14 cellular contexts compared by ENCODE assay signal in genomic region chr4:36320130-36320902, GRCh38. TPM values are rescaled to one million over a fixed set of nuclear protein-coding genes. Genes with fewer than 3 reads are reported as not detected.
DNase-seq lines count a peak whose midpoint lies in the region; ATAC-seq and TF ChIP-seq lines count a peak whose summit lies in the region.
"Had no signal": no experiment of that assay in that cellular context is flagged by ENCODE, and none has a peak within 500 bp of the region (broad histone marks: within the 10 kb centered on the region; RNA-seq: fewer than 3 reads in every experiment).

No MANE protein-coding gene starts in this region.

- no peak for TF ChIP-seq POLR2A in uterus (IDR thresholded peaks at IDR 0.05)

- H3K27ac ChIP-seq in mammary epithelial cell (ENCODE audit: insufficient read depth, low read depth, low read length): no peak overlapping the region
- H3K27ac ChIP-seq in uterus: no peak overlapping the region
- H3K27ac ChIP-seq: neutrophil had no signal

- CTCF ChIA-PET in GM10248 (lab: Yijun Ruan, JAX): interaction anchor here (0.9 to 1.5 kb wide), 3 partner anchors 10 to 34 kb away, joined by 3 to 5 read pairs (median 4); no protein-coding TSS in a partner anchor
- CTCF ChIA-PET in mammary epithelial cell (lab: Charles Lee; ENCODE audit: low non-redundant PET): no interaction called here

- no peaks in the 10 kb centered on the region for H4K20me1 ChIP-seq in mammary epithelial cell (ENCODE audit: insufficient read depth, low read length)

- ATAC-seq in GM18909 (IDR thresholded peaks at IDR 0.05; ENCODE audit: poor library complexity, unreplicated experiment) (peak; percentile 49), HG02870 (IDR thresholded peaks at IDR 0.05; ENCODE audit: unreplicated experiment) (peak; percentile 42)

- peak; percentile 28 for DNase-seq in GM10248 (ENCODE audit: extremely low spot score)
- DNase-seq in NCI-H446 (lab: John Stamatoyannopoulos, UW): peak; percentile 17 to 52
- no peak for DNase-seq in GDM1 (lab: John Stamatoyannopoulos, UW)
- no peak for DNase-seq in NCI-H2107 treated with DMSO at 0.1 percent for 48 hours (lab: John Stamatoyannopoulos, UW; ENCODE audit: unreplicated experiment)
- no peak for DNase-seq in mammary epithelial cell
- no peak for DNase-seq in uterus
- DNase-seq: aorta, COR-L47, immature natural killer cell, NCI-H2081 had no signal

- no peaks in the 10 kb centered on the region for H3K79me2 ChIP-seq in mammary epithelial cell (ENCODE audit: insufficient read depth, low read length)

- H3K36me3 ChIP-seq in mammary epithelial cell (ENCODE audit: insufficient read depth, low read length): no peaks in the 10 kb centered on the region
- no peaks in the 10 kb centered on the region for H3K36me3 ChIP-seq in uterus
- H3K36me3 ChIP-seq: neutrophil had no signal

- in situ Hi-C loops in mammary epithelial cell (cut with MboI; ENCODE audit: low sequenced_read_pairs in 2 of 2): no loop called here

- no peak for TF ChIP-seq CTCF in GM10248 (IDR thresholded peaks at IDR 0.05; ENCODE audit: control extremely low read depth, extremely low read depth, low read depth, missing control alignments)
- no peak for TF ChIP-seq CTCF in mammary epithelial cell (conservative IDR thresholded peaks at IDR 0.05 in 1 of 2, IDR thresholded peaks at IDR 0.05 in 1 of 2; ENCODE audit: extremely low read depth in 1 of 2, insufficient read depth in 1 of 2, low read depth in 1 of 2, low read length in 2 of 2)
- no peak for TF ChIP-seq CTCF in uterus (IDR thresholded peaks at IDR 0.05)

- dilution Hi-C loops in mammary epithelial cell (cut with HindIII; ENCODE audit: low sequenced_read_pairs): no loop called here

- H3K4me1 ChIP-seq in mammary epithelial cell (ENCODE audit: insufficient read depth, low read length) (no peaks in the 10 kb centered on the region), uterus (no peaks in the 10 kb centered on the region)

- H3K4me2 ChIP-seq in mammary epithelial cell (ENCODE audit: insufficient read depth, low read depth, low read length): no peak overlapping the region

- H3K9me3 ChIP-seq in mammary epithelial cell (replicated peaks; ENCODE audit: insufficient read depth, low read length) (no peaks in the 10 kb centered on the region), uterus (no peaks in the 10 kb centered on the region)
- H3K9me3 ChIP-seq: neutrophil had no signal

- no peak overlapping the region for H2AFZ ChIP-seq in mammary epithelial cell (ENCODE audit: low read depth, low read length)

- no peak overlapping the region for H3K4me3 ChIP-seq in mammary epithelial cell (replicated peaks in 1 of 3; ENCODE audit: insufficient read depth in 1 of 3, low read depth in 2 of 3, low read length in 3 of 3)
- no peak overlapping the region for H3K4me3 ChIP-seq in uterus

- no peak overlapping the region for H3K9ac ChIP-seq in mammary epithelial cell (ENCODE audit: insufficient read depth, low read length)

- POLR2A ChIA-PET in GM10248 (lab: Yijun Ruan, JAX): no interaction called here

- 62% methylated on average over 6 of the region's 6 CpGs for WGBS in mammary epithelial cell (ENCODE audit: low coverage, missing lambda C conversion rate)

- intact Hi-C loops in mammary epithelial cell (cut with micrococcal nuclease) (no loop called here), uterus (cut with DNase I; ENCODE audit: low total_unique reads) (no loop called here)

- BruUV-seq in mammary epithelial cell (replicated peaks; lab: Mats Ljungman, UMichigan): no TSS peak

- H3K27me3 ChIP-seq in mammary epithelial cell (ENCODE audit: insufficient read depth, low read length): no peaks in the 10 kb centered on the region
- H3K27me3 ChIP-seq in uterus: no peaks in the 10 kb centered on the region
- H3K27me3 ChIP-seq: neutrophil had no signal

RNA-seq across cellular contexts. Expression of gene DTHD1, which starts 38.9 kb away (rescaled TPM):
- not detected for total RNA-seq in mammary epithelial cell
- not detected for polyA plus RNA-seq in mammary epithelial cell
- polyA minus RNA-seq in mammary epithelial cell: not detected
- 1 to 10 TPM; 1.0 to 2.5 (median 2.1) TPM for total RNA-seq in uterus
- total RNA-seq: urinary bladder had no signal
- polyA plus RNA-seq: aorta had no signal

Comparison
In these comparisons a context has a peak if more than half of its experiments do, and no peak if none do; other contexts are left out.
1. DNase-seq: peak in GM10248 (single experiment) and NCI-H446 (2 of 2); none in GDM1 (single experiment), NCI-H2107 treated with DMSO at 0.1 percent for 48 hours (single experiment), mammary epithelial cell (single experiment) and uterus (0 of 2).